Comparison of ENCODE assay signal across 16 cellular contexts in genomic region chr2:112629823-112630222, GRCh38. TPM values are rescaled to one million over a fixed set of nuclear protein-coding genes. Genes with fewer than 3 reads are reported as not detected.
DNase-seq lines count a peak whose midpoint lies in the region; ATAC-seq and TF ChIP-seq lines count a peak whose summit lies in the region.
"Had no signal": no experiment of that assay in that cellular context is flagged by ENCODE, and none has a peak within 500 bp of the region (broad histone marks: within the 10 kb centered on the region; RNA-seq: fewer than 3 reads in every experiment).

No MANE protein-coding gene starts in this region.

- CTCF ChIA-PET in activated CD4-positive, alpha-beta T cell treated with anti-CD3 and anti-CD28 coated beads, Interleukin-2, amount 10 ng/mL, durations not matched to agents 7 days and 5 days (lab: Charles Lee), result interaction anchor here (4.0 to 9.4 kb wide), 2 partner anchors 62 to 95 kb away, joined by 20 to 97 read pairs; no protein-coding TSS in a partner anchor
- CTCF ChIA-PET in HCT116 (lab: Charles Lee), result interaction anchor here (6.8 kb wide), 1 partner anchor 96 kb away, joined by 100 read pairs; no protein-coding TSS in a partner anchor

- H3K4me1 Mint-ChIP-seq in activated CD4-positive, alpha-beta T cell treated with anti-CD3 and anti-CD28 coated beads, Interleukin-2, amount 10 ng/mL, durations not matched to agents 7 days and 5 days, result peaks cover 94% of the 10 kb centered on the region
- H3K4me1 Mint-ChIP-seq in osteocyte (ENCODE audit: unreplicated experiment), result peaks cover 69% of the 10 kb centered on the region

- H3K9me3 Mint-ChIP-seq in activated CD4-positive, alpha-beta T cell treated with anti-CD3 and anti-CD28 coated beads, Interleukin-2, amount 10 ng/mL, durations not matched to agents 7 days and 5 days, result no peaks in the 10 kb centered on the region
- H3K9me3 Mint-ChIP-seq in osteocyte (ENCODE audit: unreplicated experiment), result no peaks in the 10 kb centered on the region

- RAD21 ChIA-PET in HCT116 (lab: Charles Lee; ENCODE audit: low non-redundant PET in 1 of 2, low total read pairs in 2 of 2, uncharacterized antibody in 2 of 2, unreplicated experiment in 2 of 2), result no interaction called here

- WGBS in stomach, 5 donors, result 81 to 88% (median 85%) methylated on average over 8 of the region's 8 CpGs
- 82% methylated on average over 8 of the region's 8 CpGs for WGBS in hepatocyte (ENCODE audit: low lambda C conversion rate, missing lambda C conversion rate)

- H3K4me3 ChIP-seq in HCT116 (replicated peaks in 1 of 2; ENCODE audit: low read depth in 1 of 2, low read length in 2 of 2), result no peak overlapping the region
- H3K4me3 ChIP-seq in effector memory CD4-positive, alpha-beta T cell (ENCODE audit: insufficient read depth, low read depth, low read length, poor library complexity, severe bottlenecking), result no peak overlapping the region
- H3K4me3 ChIP-seq in stomach, result no peak overlapping the region
- no peak overlapping the region for H3K4me3 ChIP-seq in hepatocyte
- H3K4me3 ChIP-seq: breast epithelium, MG63, PC-9 had no signal

- H3K79me2 ChIP-seq in HCT116 (ENCODE audit: insufficient read depth, low read length) (no peaks in the 10 kb centered on the region), hepatocyte (no peaks in the 10 kb centered on the region)

- H3K36me3 ChIP-seq in HCT116 (ENCODE audit: control insufficient read depth in 1 of 2, insufficient read depth in 2 of 2, low read length in 2 of 2) (no peaks in the 10 kb centered on the region), stomach (no peaks in the 10 kb centered on the region), hepatocyte (replicated peaks; ENCODE audit: insufficient read depth, low read depth) (no peaks in the 10 kb centered on the region)
- H3K36me3 ChIP-seq in effector memory CD4-positive, alpha-beta T cell (ENCODE audit: control insufficient read depth, insufficient read depth, low read length), result no peaks in the 10 kb centered on the region
- H3K36me3 ChIP-seq: breast epithelium, MG63 had no signal

- DNase-seq in activated CD4-positive, alpha-beta T cell treated with anti-CD3 and anti-CD28 coated beads, Interleukin-2, amount 10 ng/mL, durations not matched to agents 7 days and 5 days, result no peak
- DNase-seq in activated CD4-positive, alpha-beta T cell treated with anti-CD3 and anti-CD28 coated beads for 4 hours, result no peak
- DNase-seq in HCT116 (ENCODE audit: low read depth, low spot score) (no peak), osteocyte (ENCODE audit: extremely low spot score, unreplicated experiment) (no peak), stomach (no peak), hepatocyte (ENCODE audit: low spot score) (no peak)
- DNase-seq in effector memory CD4-positive, alpha-beta T cell, result no peak
- DNase-seq: activated gamma-delta T cell treated with Interleukin-2 at 50 U/mL for 16 hours; effector CD4-positive, alpha-beta T cell; left ventricle myocardium superior; MG63; NCI-H1930; NCI-H524 treated with DMSO at 0.1 percent for 48 hours; PC-9 had no signal

- H3K27me3 ChIP-seq in HCT116 (ENCODE audit: insufficient read depth, low read length) (no peaks in the 10 kb centered on the region), stomach (peaks cover 0 to 17% (median 0%) of the 10 kb centered on the region in 3 donors), hepatocyte (no peaks in the 10 kb centered on the region)
- H3K27me3 ChIP-seq in effector memory CD4-positive, alpha-beta T cell (replicated peaks; ENCODE audit: control insufficient read depth, insufficient read depth, low read length, poor library complexity, severe bottlenecking), result no peaks in the 10 kb centered on the region
- H3K27me3 ChIP-seq: breast epithelium, MG63 had no signal

- TF ChIP-seq RAD21 in HCT116 (IDR thresholded peaks at IDR 0.05; ENCODE audit: low read depth), result no peak

- H3K9ac ChIP-seq in HCT116 (ENCODE audit: low read length), result no peak overlapping the region

- no TSS peak for BruUV-seq in HCT116 (replicated peaks; lab: Mats Ljungman, UMichigan)

- H3K36me3 Mint-ChIP-seq in activated CD4-positive, alpha-beta T cell treated with anti-CD3 and anti-CD28 coated beads, Interleukin-2, amount 10 ng/mL, durations not matched to agents 7 days and 5 days (ENCODE audit: low read depth), result peaks cover 8% of the 10 kb centered on the region
- no peaks in the 10 kb centered on the region for H3K36me3 Mint-ChIP-seq in osteocyte (ENCODE audit: unreplicated experiment)

- peak overlapping the region; percentile 94 for H3K27ac Mint-ChIP-seq in activated CD4-positive, alpha-beta T cell treated with anti-CD3 and anti-CD28 coated beads, Interleukin-2, amount 10 ng/mL, durations not matched to agents 7 days and 5 days
- peak overlapping the region; percentile 95 for H3K27ac Mint-ChIP-seq in osteocyte (ENCODE audit: unreplicated experiment)

- ATAC-seq in HCT116, result no peak
- no peak for ATAC-seq in HG02642 (IDR thresholded peaks at IDR 0.05; ENCODE audit: poor library complexity, unreplicated experiment)
- ATAC-seq: left ventricle myocardium superior had no signal

- TF ChIP-seq POLR2A in HCT116 (IDR thresholded peaks at IDR 0.05; ENCODE audit: borderline replicate concordance, extremely low read depth, insufficient read depth, insufficient read length) (no peak), stomach (IDR thresholded peaks at IDR 0.05) (no peak)

- TF ChIP-seq EP300 in stomach (IDR thresholded peaks at IDR 0.05), result no peak

- H3K9me2 ChIP-seq in HCT116 (ENCODE audit: insufficient read depth) (no peaks in the 10 kb centered on the region), hepatocyte (replicated peaks; ENCODE audit: insufficient read depth) (no peaks in the 10 kb centered on the region)

- H3K4me2 ChIP-seq in HCT116 (ENCODE audit: low read length) (peak overlapping the region; percentile 85; the same call in 1 of the 2 replicates), hepatocyte (no peak overlapping the region)
- H3K4me2 ChIP-seq: PC-9 had no signal

- H3K4me3 Mint-ChIP-seq in activated CD4-positive, alpha-beta T cell treated with anti-CD3 and anti-CD28 coated beads, Interleukin-2, amount 10 ng/mL, durations not matched to agents 7 days and 5 days, result peak overlapping the region; percentile 70
- peak overlapping the region; percentile 38 for H3K4me3 Mint-ChIP-seq in osteocyte (ENCODE audit: unreplicated experiment)

- no peak overlapping the region for H3K27ac ChIP-seq in HCT116 (ENCODE audit: low read depth, low read length)
- peak overlapping the region; percentile 35 for H3K27ac ChIP-seq in effector memory CD4-positive, alpha-beta T cell (ENCODE audit: insufficient read depth, low read length, poor library complexity, severe bottlenecking)
- H3K27ac ChIP-seq in stomach, result peak overlapping the region in 1 of 5 donors; percentile 48
- H3K27ac ChIP-seq in hepatocyte, result no peak overlapping the region

- POLR2A ChIA-PET in activated CD4-positive, alpha-beta T cell treated with anti-CD3 and anti-CD28 coated beads, Interleukin-2, amount 10 ng/mL, durations not matched to agents 7 days and 5 days (lab: Charles Lee), result no interaction called here
- POLR2A ChIA-PET in HCT116 (lab: Charles Lee), result interaction anchor here (2.3 to 11.6 kb wide), 2 partner anchors 11 to 16 kb away, joined by 9 to 86 read pairs; partner anchors contain the start of gene SLC20A1

- TF ChIP-seq CTCF in HCT116 (IDR thresholded peaks at IDR 0.05 in 2 of 3, conservative IDR thresholded peaks at IDR 0.05 in 1 of 3; ENCODE audit: borderline replicate concordance in 1 of 3, insufficient read depth in 1 of 3, low read depth in 2 of 3, low read length in 2 of 3) (no peak), osteocyte (IDR thresholded peaks at IDR 0.05) (no peak), stomach (IDR thresholded peaks at IDR 0.05) (no peak), hepatocyte (IDR thresholded peaks at IDR 0.05; ENCODE audit: poor library complexity) (no peak)

- H3K27me3 Mint-ChIP-seq in activated CD4-positive, alpha-beta T cell treated with anti-CD3 and anti-CD28 coated beads, Interleukin-2, amount 10 ng/mL, durations not matched to agents 7 days and 5 days, result no peaks in the 10 kb centered on the region
- H3K27me3 Mint-ChIP-seq in osteocyte (ENCODE audit: unreplicated experiment), result no peaks in the 10 kb centered on the region

- peaks cover 51 to 73% of the 10 kb centered on the region in 2 experiments for H3K4me1 ChIP-seq in HCT116 (ENCODE audit: control insufficient read depth in 1 of 2, insufficient read depth in 2 of 2, low read length in 2 of 2)
- peaks cover 50% of the 10 kb centered on the region for H3K4me1 ChIP-seq in effector memory CD4-positive, alpha-beta T cell (ENCODE audit: control insufficient read depth, insufficient read depth, low read length, poor library complexity, severe bottlenecking)
- peaks cover 18 to 51% (median 20%) of the 10 kb centered on the region in 4 donors for H3K4me1 ChIP-seq in stomach
- peaks cover 21% of the 10 kb centered on the region for H3K4me1 ChIP-seq in hepatocyte (ENCODE audit: insufficient read depth)

- intact Hi-C loops in HCT116 (cut with micrococcal nuclease), result no loop called here
- intact Hi-C loops in stomach (cut with DNase I; ENCODE audit: low total_unique reads), result loop anchor here (5.0 kb wide), 2 partner anchors 52 to 97 kb away; no protein-coding TSS in a partner anchor

- H2AFZ ChIP-seq in HCT116 (ENCODE audit: low read depth, low read length, poor library complexity, severe bottlenecking) (no peak overlapping the region), hepatocyte (no peak overlapping the region)
- H2AFZ ChIP-seq: PC-9 had no signal

- H3K9me3 ChIP-seq in HCT116 (ENCODE audit: control insufficient read depth in 1 of 2, insufficient read depth in 1 of 2, low read depth in 1 of 2, low read length in 2 of 2), result no peaks in the 10 kb centered on the region
- no peaks in the 10 kb centered on the region for H3K9me3 ChIP-seq in effector memory CD4-positive, alpha-beta T cell (ENCODE audit: control insufficient read depth, low read length)
- no peaks in the 10 kb centered on the region for H3K9me3 ChIP-seq in stomach
- no peaks in the 10 kb centered on the region for H3K9me3 ChIP-seq in hepatocyte (ENCODE audit: low read depth)
- H3K9me3 ChIP-seq: breast epithelium, MG63 had no signal

- H4K20me1 ChIP-seq in HCT116 (ENCODE audit: insufficient read depth) (no peaks in the 10 kb centered on the region), hepatocyte (ENCODE audit: insufficient read depth, poor library complexity, severe bottlenecking) (no peaks in the 10 kb centered on the region)

RNA-seq across cellular contexts. Expression of gene SLC20A1, which starts 15.9 kb away (rescaled TPM):
- 100 to 1,000 TPM; 165 to 167 TPM for total RNA-seq in activated CD4-positive, alpha-beta T cell treated with anti-CD3 and anti-CD28 coated beads, Interleukin-2, amount 10 ng/mL, durations not matched to agents 7 days and 5 days
- total RNA-seq in HCT116 (2021; ENCODE audit: unreplicated experiment) (154 TPM), osteocyte (77.6 and 80.4 TPM in 2 replicates), stomach (10 to 100 TPM; 17.5 to 63.8 (median 49.0) TPM), hepatocyte (106 and 135 TPM in 2 replicates)
- polyA plus RNA-seq in HCT116 (2012), result 71.6 and 77.7 TPM in 2 replicates
- polyA plus RNA-seq in stomach (10 to 100 TPM in 1 of 3 donors, 1 to 10 TPM in 2; 9.0 to 11.3 (median 9.6) TPM), hepatocyte (63.6 and 66.7 TPM in 2 replicates)

RNA-seq across cellular contexts. Expression of gene CHCHD5, which starts 45.4 kb away (rescaled TPM):
- total RNA-seq in activated CD4-positive, alpha-beta T cell treated with anti-CD3 and anti-CD28 coated beads, Interleukin-2, amount 10 ng/mL, durations not matched to agents 7 days and 5 days, result 10 to 100 TPM; 33.5 to 33.6 TPM
- total RNA-seq in HCT116 (2021; ENCODE audit: unreplicated experiment) (49.8 TPM), osteocyte (24.7 and 31.4 TPM in 2 replicates), stomach (100 to 1,000 TPM in 1 of 5 donors, 10 to 100 TPM in 3, 1 to 10 TPM in 1; 9.5 to 111 (median 28.0) TPM), hepatocyte (19.1 and 25.0 TPM in 2 replicates)
- 83.8 and 98.8 TPM in 2 replicates for polyA plus RNA-seq in HCT116 (2012)
- polyA plus RNA-seq in stomach (10 to 100 TPM; 51.0 to 61.5 (median 59.7) TPM), hepatocyte (67.3 and 73.5 TPM in 2 replicates)
